Comparison of ENCODE assay signal across 9 cellular contexts in genomic region chr10:30553625-30554442, GRCh38.
DNase-seq lines count a peak whose midpoint lies in the region; ATAC-seq and TF ChIP-seq lines count a peak whose summit lies in the region.
"Had no signal": no experiment of that assay in that cellular context is flagged by ENCODE, and none has a peak within 500 bp of the region (broad histone marks: within the 10 kb centered on the region; RNA-seq: fewer than 3 reads in every experiment).

No MANE protein-coding gene starts in this region.

- no peaks in the 10 kb centered on the region for H3K27me3 ChIP-seq in duodenal mucosa (ENCODE audit: control insufficient read depth in 1 of 2, insufficient read depth in 2 of 2, low read length in 2 of 2)
- no peaks in the 10 kb centered on the region for H3K27me3 ChIP-seq in lower lobe of right lung (ENCODE audit: low read depth)
- H3K27me3 ChIP-seq in upper lobe of left lung: no peaks in the 10 kb centered on the region
- H3K27me3 ChIP-seq in WERI-Rb-1 (ENCODE audit: insufficient read depth, low read depth, severe bottlenecking): no peaks in the 10 kb centered on the region

- H3K9ac ChIP-seq in duodenal mucosa (ENCODE audit: low read depth in 1 of 2, low read length in 2 of 2): peak overlapping the region; percentile 48 to 60

- peak; percentile 7 for DNase-seq in NCI-H510A treated with DMSO at 0.1 percent for 48 hours (lab: John Stamatoyannopoulos, UW)
- no peak for DNase-seq in NCI-H510A (lab: John Stamatoyannopoulos, UW)
- DNase-seq in lower lobe of right lung: peak; percentile 76
- DNase-seq in upper lobe of left lung: peak; percentile 61 to 82
- DNase-seq in WERI-Rb-1: no peak
- DNase-seq in NCI-H524 treated with DMSO at 0.1 percent for 48 hours (lab: John Stamatoyannopoulos, UW): no peak
- no peak for DNase-seq in GM13977 (ENCODE audit: low spot score)
- DNase-seq: CD4-positive, CD25-positive, alpha-beta regulatory T cell had no signal

- H3K4me3 ChIP-seq in duodenal mucosa (ENCODE audit: low read depth in 1 of 2, low read length in 2 of 2) (peak overlapping the region; percentile 56 to 66), lower lobe of right lung (peak overlapping the region; percentile 36), upper lobe of left lung (peak overlapping the region in 3 of 4 donors; percentile 10 to 15 (median 10)), WERI-Rb-1 (ENCODE audit: low read depth, low read length) (no peak overlapping the region)

- intact Hi-C loops in lower lobe of right lung (cut with DNase I): no loop called here

- H3K9me3 ChIP-seq in duodenal mucosa (ENCODE audit: control insufficient read depth in 1 of 2, low read length in 2 of 2): no peaks in the 10 kb centered on the region
- H3K9me3 ChIP-seq in lower lobe of right lung: no peaks in the 10 kb centered on the region
- no peaks in the 10 kb centered on the region for H3K9me3 ChIP-seq in upper lobe of left lung
- H3K9me3 ChIP-seq in WERI-Rb-1 (ENCODE audit: severe bottlenecking): no peaks in the 10 kb centered on the region

- H3K27ac ChIP-seq in duodenal mucosa (ENCODE audit: low read depth, low read length): peak overlapping the region; percentile 16
- peak overlapping the region; percentile 83 for H3K27ac ChIP-seq in lower lobe of right lung
- peak overlapping the region; percentile 74 to 86 (median 84) for H3K27ac ChIP-seq in upper lobe of left lung
- no peak overlapping the region for H3K27ac ChIP-seq in WERI-Rb-1

- TF ChIP-seq CTCF in lower lobe of right lung (IDR thresholded peaks at IDR 0.05) (no peak), upper lobe of left lung (IDR thresholded peaks at IDR 0.05) (no peak), WERI-Rb-1 (IDR thresholded peaks at IDR 0.05; ENCODE audit: low read depth, low read length) (no peak), GM13977 (IDR thresholded peaks at IDR 0.05; ENCODE audit: extremely low read depth, insufficient read depth, missing control alignments) (no peak)

- peak in 2 of 4 donors; percentile 24 to 75 for TF ChIP-seq POLR2A in upper lobe of left lung (IDR thresholded peaks at IDR 0.05)

- peak; percentile 86 to 89 for ATAC-seq in lower lobe of right lung
- ATAC-seq in upper lobe of left lung (ENCODE audit: low FRiP score in 2 of 2): peak; percentile 83 to 96

- in situ Hi-C loops in GM13977 (cut with MboI; ENCODE audit: low pct_unique_long_range_greater_than_20kb, low sequenced_read_pairs, unreplicated experiment): no loop called here

- peak in 1 of 4 donors; percentile 90 for TF ChIP-seq EP300 in upper lobe of left lung (IDR thresholded peaks at IDR 0.05)

- WGBS in upper lobe of left lung, 2 donors: 34 to 42% methylated on average over 12 of the region's 12 CpGs

- H3K4me1 ChIP-seq in duodenal mucosa (ENCODE audit: control insufficient read depth in 1 of 2, insufficient read depth in 2 of 2, low read length in 2 of 2) (peaks cover 15% of the 10 kb centered on the region in 2 donors), lower lobe of right lung (peaks cover 37% of the 10 kb centered on the region), upper lobe of left lung (peaks cover 16 to 31% (median 25%) of the 10 kb centered on the region in 4 donors)

- H3K36me3 ChIP-seq in duodenal mucosa (ENCODE audit: control insufficient read depth in 1 of 2, insufficient read depth in 2 of 2, low read length in 2 of 2): no peaks in the 10 kb centered on the region
- H3K36me3 ChIP-seq in lower lobe of right lung: no peaks in the 10 kb centered on the region
- no peaks in the 10 kb centered on the region for H3K36me3 ChIP-seq in upper lobe of left lung
- H3K36me3 ChIP-seq in WERI-Rb-1: no peaks in the 10 kb centered on the region

Comparison
In these comparisons a context has a peak if more than half of its experiments do, and no peak if none do; other contexts are left out.
1. DNase-seq: peak in NCI-H510A treated with DMSO at 0.1 percent for 48 hours (single experiment), lower lobe of right lung (single experiment) and upper lobe of left lung (2 of 2); none in NCI-H510A (single experiment), WERI-Rb-1 (single experiment), NCI-H524 treated with DMSO at 0.1 percent for 48 hours (single experiment) and GM13977 (single experiment).